ENCODE assay signal across 30 cellular contexts in the genomic region with DNA sequence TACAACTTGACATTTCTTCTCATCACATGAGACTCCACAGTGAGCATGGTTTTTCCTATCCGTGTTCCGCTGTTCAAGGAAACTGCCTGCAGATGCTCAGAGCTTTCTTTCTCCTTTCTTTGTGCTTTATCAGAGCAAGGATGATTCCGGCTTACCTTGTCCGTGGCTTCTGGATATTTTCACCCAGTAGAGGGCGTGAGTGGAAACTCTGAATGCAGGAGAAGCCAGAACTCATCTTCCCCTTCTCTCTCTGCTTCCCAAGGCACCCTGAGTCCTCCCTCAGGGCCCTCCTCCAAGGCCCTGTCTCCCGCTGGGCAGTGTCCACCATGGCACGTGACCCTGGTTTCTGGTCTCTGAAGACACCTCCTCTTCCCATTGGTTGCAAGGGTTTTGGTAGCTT.
A peak's percentile ranks its signal among the peaks of the same experiment; 100 is the strongest.
DNase-seq lines count a peak whose midpoint lies in the region; TF ChIP-seq lines count a peak whose summit lies in the region.
"Had no signal": no experiment of that assay in that cellular context is flagged by ENCODE, and none has a peak within 500 bp of the region (broad histone marks: within the 10 kb centered on the region; RNA-seq: fewer than 3 reads in every experiment).

No MANE protein-coding gene starts in this region.

- H3K4me1 Mint-ChIP-seq in Calu3 (ENCODE audit: low read depth, unreplicated experiment) = no peaks in the 10 kb centered on the region
- H3K4me1 Mint-ChIP-seq: activated CD4-positive, alpha-beta T cell treated with anti-CD3 and anti-CD28 coated beads, Interleukin-2, amount 10 ng/mL, durations not matched to agents 7 days and 5 days; CD4-positive, CD25-positive, alpha-beta regulatory T cell had no signal

- no peaks in the 10 kb centered on the region for H4K20me1 ChIP-seq in neural cell (ENCODE audit: insufficient read depth)

- intact Hi-C loops in Calu3 (cut with micrococcal nuclease; ENCODE audit: unreplicated experiment) = no loop called here

- H3K36me3 ChIP-seq in neural cell (ENCODE audit: insufficient read depth, low read length) = no peaks in the 10 kb centered on the region
- H3K36me3 ChIP-seq: breast epithelium, left lung, right atrium auricular region, SJCRH30 had no signal

- peaks cover 3% of the 10 kb centered on the region for H3F3A ChIP-seq in neural cell (ENCODE audit: insufficient read depth, low read length, poor library complexity, severe bottlenecking)

- no peak for TF ChIP-seq RAD21 in neural cell (conservative IDR thresholded peaks at IDR 0.05)

- H3K27me3 ChIP-seq in neural cell (ENCODE audit: insufficient read depth, low read depth, low read length) = no peaks in the 10 kb centered on the region
- H3K27me3 ChIP-seq: breast epithelium, left lung, right atrium auricular region, SJCRH30, testis had no signal

- H3K9me3 Mint-ChIP-seq in Calu3 (ENCODE audit: low read depth, unreplicated experiment) = peaks cover 15% of the 10 kb centered on the region
- H3K9me3 Mint-ChIP-seq: activated CD4-positive, alpha-beta T cell treated with anti-CD3 and anti-CD28 coated beads, Interleukin-2, amount 10 ng/mL, durations not matched to agents 7 days and 5 days had no signal

- no peak overlapping the region for H3K4me3 ChIP-seq in neural cell (ENCODE audit: low read length)
- H3K4me3 ChIP-seq: breast epithelium, left lung, right atrium auricular region, SJCRH30, testis had no signal

- no peak overlapping the region for H3K27ac Mint-ChIP-seq in Calu3 (ENCODE audit: unreplicated experiment)
- H3K27ac Mint-ChIP-seq: activated CD4-positive, alpha-beta T cell treated with anti-CD3 and anti-CD28 coated beads, Interleukin-2, amount 10 ng/mL, durations not matched to agents 7 days and 5 days; activated naive CD8-positive, alpha-beta T cell; activated T-cell treated with anti-CD3 and anti-CD28 coated beads, Interleukin-2, amount 50 U/mL, for 24 hours; CD4-positive, CD25-positive, alpha-beta regulatory T cell; stimulated activated naive CD8-positive, alpha-beta T cell treated with anti-CD3 and anti-CD28 coated beads, Interleukin-15, Interleukin-2, amounts not matched to agents 100 ng/mL and 50 ng/mL, for 24 hours had no signal

- no peaks in the 10 kb centered on the region for H3K27me3 Mint-ChIP-seq in Calu3 (ENCODE audit: unreplicated experiment)
- H3K27me3 Mint-ChIP-seq: activated CD4-positive, alpha-beta T cell treated with anti-CD3 and anti-CD28 coated beads, Interleukin-2, amount 10 ng/mL, durations not matched to agents 7 days and 5 days; activated naive CD8-positive, alpha-beta T cell; activated T-cell treated with anti-CD3 and anti-CD28 coated beads, Interleukin-2, amount 50 U/mL, for 24 hours; CD4-positive, CD25-positive, alpha-beta regulatory T cell; stimulated activated naive CD8-positive, alpha-beta T cell treated with anti-CD3 and anti-CD28 coated beads, Interleukin-15, Interleukin-2, amounts not matched to agents 100 ng/mL and 50 ng/mL, for 24 hours had no signal

- no peak for TF ChIP-seq EP300 in neural cell (conservative IDR thresholded peaks at IDR 0.05; ENCODE audit: poor library complexity, severe bottlenecking)

- CTCF ChIA-PET in Calu3 (lab: Charles Lee) = no interaction called here

- H3K79me2 ChIP-seq in neural cell (replicated peaks; ENCODE audit: insufficient read depth, low read length) = no peaks in the 10 kb centered on the region

- H3K4me3 Mint-ChIP-seq in Calu3 (ENCODE audit: low read depth, unreplicated experiment) = no peak overlapping the region
- H3K4me3 Mint-ChIP-seq: activated CD4-positive, alpha-beta T cell treated with anti-CD3 and anti-CD28 coated beads, Interleukin-2, amount 10 ng/mL, durations not matched to agents 7 days and 5 days; activated naive CD8-positive, alpha-beta T cell; activated T-cell treated with anti-CD3 and anti-CD28 coated beads, Interleukin-2, amount 50 U/mL, for 24 hours; CD4-positive, CD25-positive, alpha-beta regulatory T cell; stimulated activated naive CD8-positive, alpha-beta T cell treated with anti-CD3 and anti-CD28 coated beads, Interleukin-15, Interleukin-2, amounts not matched to agents 100 ng/mL and 50 ng/mL, for 24 hours had no signal

- no peaks in the 10 kb centered on the region for H3K9me3 ChIP-seq in neural cell (ENCODE audit: low read length)
- H3K9me3 ChIP-seq: breast epithelium, left lung, right atrium auricular region, SJCRH30, testis had no signal

- H3K4me2 ChIP-seq in neural cell (ENCODE audit: low read length) = no peak overlapping the region

- TF ChIP-seq CTCF in neural cell (IDR thresholded peaks at IDR 0.05; ENCODE audit: poor library complexity, severe bottlenecking) (peak; percentile 14), Calu3 (IDR thresholded peaks at IDR 0.05; ENCODE audit: unreplicated experiment) (no peak)

- H3K9me2 ChIP-seq in neural cell (ENCODE audit: insufficient read depth, low read length) = no peaks in the 10 kb centered on the region

- H3K27ac ChIP-seq in neural cell (ENCODE audit: low read length) = no peak overlapping the region
- H3K27ac ChIP-seq: breast epithelium, epithelial cell of prostate, left lung, right atrium auricular region, SJCRH30, testis had no signal

- no peak overlapping the region for H3K9ac ChIP-seq in neural cell (ENCODE audit: low read length)

- peak; percentile 1 for DNase-seq in DMS 273 (lab: John Stamatoyannopoulos, UW; ENCODE audit: unreplicated experiment)
- no peak for DNase-seq in DMS 273 treated with DMSO at 0.1 percent for 48 hours (lab: John Stamatoyannopoulos, UW)
- peak; percentile 5 for DNase-seq in HT1080 (ENCODE audit: low read depth)
- DNase-seq in RPMI8226 = peak; percentile 54
- DNase-seq in NCI-H2107 (lab: John Stamatoyannopoulos, UW) = no peak
- DNase-seq in Calu3 = no peak
- no peak for DNase-seq in effector CD4-positive, alpha-beta T cell
- DNase-seq: 8988T; activated CD4-positive, alpha-beta T cell treated with anti-CD3 and anti-CD28 coated beads, Interleukin-2, amount 10 ng/mL, durations not matched to agents 7 days and 5 days; activated effector memory CD4-positive, alpha-beta T cell treated with anti-CD3 and anti-CD28 coated beads, Interleukin-2, amount 50 U/mL, for 16 hours; activated T-cell treated with anti-CD3 and anti-CD28 coated beads, Interleukin-2, amount 50 U/mL, for 24 hours; CD4-positive, CD25-positive, alpha-beta regulatory T cell; EL; hypothalamus; left lung; NCI-H1105 treated with DMSO at 0.1 percent for 48 hours; NCI-H2029; NCI-H226; NCI-H526 treated with DMSO at 0.1 percent for 48 hours; stimulated activated CD4-positive, alpha-beta T cell treated with anti-CD3 and anti-CD28 coated beads, Interleukin-2, amount 100 ng/mL, for 24 hours; stimulated activated CD8-positive, alpha-beta memory T cell treated with anti-CD3 and anti-CD28 coated beads, Interleukin-4, amount 100 ng/mL, for 48 hours; T-helper 9 cell; testis had no signal

- H3K36me3 Mint-ChIP-seq in Calu3 (ENCODE audit: insufficient read depth, unreplicated experiment) = no peaks in the 10 kb centered on the region
- H3K36me3 Mint-ChIP-seq: activated naive CD8-positive, alpha-beta T cell; CD4-positive, CD25-positive, alpha-beta regulatory T cell had no signal

- H2AFZ ChIP-seq in neural cell (ENCODE audit: low read depth, low read length) = no peak overlapping the region

- no TSS peak for BruUV-seq in Calu3 (replicated peaks; lab: Mats Ljungman, UMichigan)

TF ChIP-seq in neural cell, 6 proteins besides CTCF, POLR2A, EP300 and RAD21:
- no peak for TF ChIP-seq TAF1 (IDR thresholded peaks at IDR 0.05; ENCODE audit: low read depth)
- TF ChIP-seq POLR2AphosphoS5 (IDR thresholded peaks at IDR 0.05) = no peak
- TF ChIP-seq, protein P1, sequence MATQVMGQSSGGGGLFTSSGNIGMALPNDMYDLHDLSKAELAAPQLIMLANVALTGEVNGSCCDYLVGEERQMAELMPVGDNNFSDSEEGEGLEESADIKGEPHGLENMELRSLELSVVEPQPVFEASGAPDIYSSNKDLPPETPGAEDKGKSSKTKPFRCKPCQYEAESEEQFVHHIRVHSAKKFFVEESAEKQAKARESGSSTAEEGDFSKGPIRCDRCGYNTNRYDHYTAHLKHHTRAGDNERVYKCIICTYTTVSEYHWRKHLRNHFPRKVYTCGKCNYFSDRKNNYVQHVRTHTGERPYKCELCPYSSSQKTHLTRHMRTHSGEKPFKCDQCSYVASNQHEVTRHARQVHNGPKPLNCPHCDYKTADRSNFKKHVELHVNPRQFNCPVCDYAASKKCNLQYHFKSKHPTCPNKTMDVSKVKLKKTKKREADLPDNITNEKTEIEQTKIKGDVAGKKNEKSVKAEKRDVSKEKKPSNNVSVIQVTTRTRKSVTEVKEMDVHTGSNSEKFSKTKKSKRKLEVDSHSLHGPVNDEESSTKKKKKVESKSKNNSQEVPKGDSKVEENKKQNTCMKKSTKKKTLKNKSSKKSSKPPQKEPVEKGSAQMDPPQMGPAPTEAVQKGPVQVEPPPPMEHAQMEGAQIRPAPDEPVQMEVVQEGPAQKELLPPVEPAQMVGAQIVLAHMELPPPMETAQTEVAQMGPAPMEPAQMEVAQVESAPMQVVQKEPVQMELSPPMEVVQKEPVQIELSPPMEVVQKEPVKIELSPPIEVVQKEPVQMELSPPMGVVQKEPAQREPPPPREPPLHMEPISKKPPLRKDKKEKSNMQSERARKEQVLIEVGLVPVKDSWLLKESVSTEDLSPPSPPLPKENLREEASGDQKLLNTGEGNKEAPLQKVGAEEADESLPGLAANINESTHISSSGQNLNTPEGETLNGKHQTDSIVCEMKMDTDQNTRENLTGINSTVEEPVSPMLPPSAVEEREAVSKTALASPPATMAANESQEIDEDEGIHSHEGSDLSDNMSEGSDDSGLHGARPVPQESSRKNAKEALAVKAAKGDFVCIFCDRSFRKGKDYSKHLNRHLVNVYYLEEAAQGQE (IDR thresholded peaks at IDR 0.05; ENCODE audit: borderline replicate concordance) = no peak
- no peak for TF ChIP-seq MXI1 (conservative IDR thresholded peaks at IDR 0.05; ENCODE audit: poor library complexity, severe bottlenecking)
- no peak for TF ChIP-seq SMC3 (conservative IDR thresholded peaks at IDR 0.05; ENCODE audit: poor library complexity)

Comparison
In these comparisons a context has a peak if more than half of its experiments do, and no peak if none do; other contexts are left out.
1. DNase-seq: peak in DMS 273 (single experiment), HT1080 (single experiment) and RPMI8226 (single experiment); none in DMS 273 treated with DMSO at 0.1 percent for 48 hours (single experiment), NCI-H2107 (single experiment), Calu3 (single experiment) and effector CD4-positive, alpha-beta T cell (single experiment).